In genomic region chr10:102416181-102417094, GRCh38 we compare ENCODE assay signal across 2 cellular contexts.
TF ChIP-seq lines count a peak whose summit lies in the region.

No MANE protein-coding gene starts in this region.

TF ChIP-seq in HepG2, 621 proteins besides CTCF, POLR2A, EP300 and RAD21:
- no peak for TF ChIP-seq ZNF207 (IDR thresholded peaks at IDR 0.05; ENCODE audit: borderline replicate concordance)
- no peak for TF ChIP-seq ZNF878 (CRISPR knock-in tag; IDR thresholded peaks at IDR 0.05)
- no peak for TF ChIP-seq ONECUT2 (CRISPR knock-in tag; IDR thresholded peaks at IDR 0.05)
- TF ChIP-seq GABPA (IDR thresholded peaks at IDR 0.05; ENCODE audit: low read depth, low read length) = no peak
- 0 out of 2 replicates have a peak, but pooled peaks have one; percentile 15 for TF ChIP-seq GABPA (CRISPR knock-in tag; IDR thresholded peaks at IDR 0.05; ENCODE audit: low read depth)
- no peak for TF ChIP-seq ZBTB8A (CRISPR knock-in tag; IDR thresholded peaks at IDR 0.05; ENCODE audit: borderline replicate concordance, low read depth)

TF ChIP-seq in neural cell, 6 proteins besides CTCF, POLR2A, EP300 and RAD21:
- no peak for TF ChIP-seq REST (IDR thresholded peaks at IDR 0.05; ENCODE audit: borderline replicate concordance)
- TF ChIP-seq EZH2 (IDR thresholded peaks at IDR 0.05; ENCODE audit: borderline replicate concordance, insufficient read depth, low read length, poor library complexity, severe bottlenecking) = no peak
- TF ChIP-seq MXI1 (conservative IDR thresholded peaks at IDR 0.05; ENCODE audit: poor library complexity, severe bottlenecking) = no peak
- no peak for TF ChIP-seq TAF1 (IDR thresholded peaks at IDR 0.05; ENCODE audit: low read depth)
- no peak for TF ChIP-seq SMC3 (conservative IDR thresholded peaks at IDR 0.05; ENCODE audit: poor library complexity)
- no peak for TF ChIP-seq POLR2AphosphoS5 (IDR thresholded peaks at IDR 0.05)
